ENCODE assay signal across 14 cellular contexts in genomic region chr20:40866056-40866455, GRCh38.
DNase-seq lines count a peak whose midpoint lies in the region; ATAC-seq and TF ChIP-seq lines count a peak whose summit lies in the region.
"Had no signal": no experiment of that assay in that cellular context is flagged by ENCODE, and none has a peak within 500 bp of the region (broad histone marks: within the 10 kb centered on the region; RNA-seq: fewer than 3 reads in every experiment).

No MANE protein-coding gene starts in this region.

- TF ChIP-seq CTCF in right atrium auricular region (IDR thresholded peaks at IDR 0.05), result no peak
- TF ChIP-seq CTCF in heart right ventricle (IDR thresholded peaks at IDR 0.05), result no peak
- TF ChIP-seq CTCF in nephron progenitor cell (IDR thresholded peaks at IDR 0.05), result no peak
- no peak for TF ChIP-seq CTCF in sigmoid colon (IDR thresholded peaks at IDR 0.05)
- no peak for TF ChIP-seq CTCF in CD8-positive, alpha-beta T cell (IDR thresholded peaks at IDR 0.05)

- intact Hi-C loops in Right ventricle myocardium superior (cut with DNase I) (no loop called here), heart right ventricle (cut with DNase I) (no loop called here), sigmoid colon (cut with DNase I) (no loop called here)
- intact Hi-C loops in CD8-positive, alpha-beta T cell (cut with DNase I, micrococcal nuclease), result no loop called here

- no peaks in the 10 kb centered on the region for H3K27me3 ChIP-seq in right atrium auricular region
- peaks cover 0 to 6% (median 0%) of the 10 kb centered on the region in 7 donors for H3K27me3 ChIP-seq in heart right ventricle
- no peaks in the 10 kb centered on the region for H3K27me3 ChIP-seq in sigmoid colon
- H3K27me3 ChIP-seq in CD8-positive, alpha-beta T cell (ENCODE audit: insufficient read depth, low read length), result no peaks in the 10 kb centered on the region

- no peaks in the 10 kb centered on the region for H3K36me3 Mint-ChIP-seq in nephron progenitor cell (ENCODE audit: low read depth)
- no peaks in the 10 kb centered on the region for H3K36me3 Mint-ChIP-seq in CD8-positive, alpha-beta T cell

- no peak overlapping the region for H3K4me3 ChIP-seq in right atrium auricular region
- H3K4me3 ChIP-seq in heart right ventricle, result no peak overlapping the region
- no peak overlapping the region for H3K4me3 ChIP-seq in sigmoid colon
- H3K4me3 ChIP-seq in CD8-positive, alpha-beta T cell (ENCODE audit: low read depth, low read length), result no peak overlapping the region

- WGBS in heart right ventricle, 2 donors, result 34 to 36% methylated on average over 1 of the region's 1 CpG
- WGBS in sigmoid colon, 2 donors, result 33 to 44% methylated on average over 1 of the region's 1 CpG

- H3K27ac ChIP-seq in right atrium auricular region, result no peak overlapping the region
- peak overlapping the region in 1 of 10 donors; percentile 24 for H3K27ac ChIP-seq in heart right ventricle
- no peak overlapping the region for H3K27ac ChIP-seq in sigmoid colon
- H3K27ac ChIP-seq in CD8-positive, alpha-beta T cell (ENCODE audit: low read depth, low read length), result no peak overlapping the region
- H3K27ac ChIP-seq: HL-60 had no signal

- H3K27ac Mint-ChIP-seq in nephron progenitor cell, result peak overlapping the region; percentile 64
- no peak overlapping the region for H3K27ac Mint-ChIP-seq in CD8-positive, alpha-beta T cell
- H3K27ac Mint-ChIP-seq: CD4-positive, alpha-beta T cell had no signal

- DNase-seq in Right ventricle myocardium superior (peak; percentile 55), right atrium auricular region (ENCODE audit: low spot score) (no peak), heart right ventricle (peak in 1 of 2 donors; percentile 17), nephron progenitor cell (no peak), COLO829 (ENCODE audit: low spot score) (no peak), sigmoid colon (no peak)
- DNase-seq in CD8-positive, alpha-beta T cell, result no peak
- DNase-seq: 8988T; C1 segment of cervical spinal cord; Caco-2; CD4-positive, alpha-beta T cell; DMS53 had no signal

- H3K4me1 ChIP-seq in right atrium auricular region (peaks cover 0 to 36% of the 10 kb centered on the region in 2 donors), heart right ventricle (peaks cover 0 to 41% (median 16%) of the 10 kb centered on the region in 9 donors), sigmoid colon (peaks cover 0 to 21% (median 14%) of the 10 kb centered on the region in 4 donors)
- no peaks in the 10 kb centered on the region for H3K4me1 ChIP-seq in CD8-positive, alpha-beta T cell (ENCODE audit: insufficient read depth, low read length)

- CTCF ChIA-PET in CD8-positive, alpha-beta T cell (lab: Charles Lee), result no interaction called here

- TF ChIP-seq POLR2A in sigmoid colon (IDR thresholded peaks at IDR 0.05), result no peak

- POLR2A ChIA-PET in CD8-positive, alpha-beta T cell (lab: Charles Lee), result no interaction called here

- ATAC-seq in Right ventricle myocardium superior (ENCODE audit: poor library complexity), result peak; percentile 62
- ATAC-seq in heart right ventricle, result peak in 5 of 8 donors; percentile 18 to 54 (median 29)
- no peak for ATAC-seq in CD8-positive, alpha-beta T cell
- ATAC-seq: HCT116 had no signal

- no peak overlapping the region for H3K4me3 Mint-ChIP-seq in nephron progenitor cell
- H3K4me3 Mint-ChIP-seq in CD8-positive, alpha-beta T cell, result no peak overlapping the region
- H3K4me3 Mint-ChIP-seq: CD4-positive, alpha-beta T cell had no signal

- peaks cover 16% of the 10 kb centered on the region for H3K27me3 Mint-ChIP-seq in nephron progenitor cell (ENCODE audit: low read depth, poor library complexity)
- no peaks in the 10 kb centered on the region for H3K27me3 Mint-ChIP-seq in CD8-positive, alpha-beta T cell (ENCODE audit: low read depth)
- H3K27me3 Mint-ChIP-seq: CD4-positive, alpha-beta T cell had no signal

- H3K9me3 ChIP-seq in right atrium auricular region (no peaks in the 10 kb centered on the region), heart right ventricle (no peaks in the 10 kb centered on the region), sigmoid colon (no peaks in the 10 kb centered on the region)
- no peaks in the 10 kb centered on the region for H3K9me3 ChIP-seq in CD8-positive, alpha-beta T cell (ENCODE audit: low read length)
- H3K9me3 ChIP-seq: Caco-2 had no signal

- TF ChIP-seq EP300 in sigmoid colon (IDR thresholded peaks at IDR 0.05), result no peak

- H3K36me3 ChIP-seq in right atrium auricular region (no peaks in the 10 kb centered on the region), heart right ventricle (no peaks in the 10 kb centered on the region), sigmoid colon (no peaks in the 10 kb centered on the region)
- no peaks in the 10 kb centered on the region for H3K36me3 ChIP-seq in CD8-positive, alpha-beta T cell (ENCODE audit: insufficient read depth, low read length)

- H3K9me3 Mint-ChIP-seq in nephron progenitor cell, result no peaks in the 10 kb centered on the region
- no peaks in the 10 kb centered on the region for H3K9me3 Mint-ChIP-seq in CD8-positive, alpha-beta T cell
- H3K9me3 Mint-ChIP-seq: CD4-positive, alpha-beta T cell had no signal

- peaks cover 69% of the 10 kb centered on the region for H3K4me1 Mint-ChIP-seq in nephron progenitor cell
- no peaks in the 10 kb centered on the region for H3K4me1 Mint-ChIP-seq in CD8-positive, alpha-beta T cell (ENCODE audit: low read depth)
